Comparison of ENCODE assay signal across 7 cellular contexts in the genomic region with DNA sequence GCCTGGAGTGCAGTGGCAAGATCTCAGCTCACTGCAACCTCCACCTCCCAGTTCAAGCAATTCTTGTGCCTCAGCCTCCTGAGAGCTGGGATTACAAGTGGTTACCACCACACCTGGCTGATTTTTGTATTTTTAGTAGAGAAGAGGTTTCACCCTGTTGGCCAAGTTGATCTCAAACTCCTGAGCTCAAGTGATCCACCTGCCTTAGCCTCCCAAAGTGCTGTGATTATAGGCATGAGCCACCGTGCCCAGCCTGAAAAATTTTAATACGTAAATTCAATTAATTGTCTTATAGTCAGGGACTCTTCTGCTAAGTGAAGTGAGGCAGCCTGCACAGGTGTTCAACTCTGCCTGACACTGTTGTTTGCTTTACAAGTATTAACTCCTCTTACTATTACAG. TPM values are rescaled to one million over a fixed set of nuclear protein-coding genes. Genes with fewer than 3 reads are reported as not detected.
"Had no signal": no experiment of that assay in that cellular context is flagged by ENCODE, and none has a peak within 500 bp of the region (broad histone marks: within the 10 kb centered on the region; RNA-seq: fewer than 3 reads in every experiment).

No MANE protein-coding gene starts in this region.

RNA-seq across cellular contexts. Expression of a gene that starts 15.1 kb away (rescaled TPM):
- total RNA-seq: GM23248, H4, HFFc6 had no signal
- polyA plus RNA-seq: GM23248 had no signal

RNA-seq across cellular contexts. Expression of a gene that starts 35.9 kb away (rescaled TPM):
- total RNA-seq: GM23338, H1, H4, H7, H9, HFFc6 had no signal
